In the genomic region with DNA sequence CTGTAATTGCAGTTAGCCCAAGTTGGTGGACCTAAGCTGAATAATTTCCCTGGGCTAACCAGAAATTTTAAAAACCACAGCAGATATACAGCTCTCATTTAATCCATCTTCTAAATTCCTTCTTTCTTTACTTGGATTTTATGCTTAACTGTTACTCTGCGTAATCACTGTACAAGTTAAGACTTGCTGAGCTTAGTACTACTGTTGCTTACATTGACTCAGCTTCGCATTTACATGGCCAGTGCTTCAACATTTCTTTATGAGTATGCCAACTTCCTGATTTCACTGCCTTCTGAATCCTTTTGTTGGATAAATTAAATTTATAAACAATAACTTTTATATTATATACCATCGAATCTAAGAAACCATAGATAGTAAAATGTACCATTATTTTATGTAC, we compare ENCODE assay signal across 1 cellular context.
TF ChIP-seq lines count a peak whose summit lies in the region.

No MANE protein-coding gene starts in this region.

TF ChIP-seq in IMR-90, 13 proteins besides CTCF, POLR2A, EP300 and RAD21:
- TF ChIP-seq MXI1 (IDR thresholded peaks at IDR 0.05; ENCODE audit: borderline replicate concordance, low read depth, low read length) (no peak), CEBPB (IDR thresholded peaks at IDR 0.05; ENCODE audit: low read depth, low read length) (no peak), NFE2L2 (IDR thresholded peaks at IDR 0.05; ENCODE audit: low read depth, low read length) (no peak), MAZ (IDR thresholded peaks at IDR 0.05; ENCODE audit: borderline replicate concordance, low read depth, low read length) (no peak), FOS (IDR thresholded peaks at IDR 0.05; ENCODE audit: low read depth, low read length) (no peak), BHLHE40 (IDR thresholded peaks at IDR 0.05; ENCODE audit: low read depth, low read length) (no peak), RCOR1 (IDR thresholded peaks at IDR 0.05; ENCODE audit: insufficient replicate concordance, low read length) (no peak), RFX5 (IDR thresholded peaks at IDR 0.05; ENCODE audit: low read depth, low read length) (no peak), SMC3 (IDR thresholded peaks at IDR 0.05; ENCODE audit: low read depth, low read length) (no peak), MAFK (IDR thresholded peaks at IDR 0.05; ENCODE audit: low read depth, low read length) (no peak), CHD1 (IDR thresholded peaks at IDR 0.05; ENCODE audit: low read depth, low read length) (no peak)
- TF ChIP-seq, protein P1, sequence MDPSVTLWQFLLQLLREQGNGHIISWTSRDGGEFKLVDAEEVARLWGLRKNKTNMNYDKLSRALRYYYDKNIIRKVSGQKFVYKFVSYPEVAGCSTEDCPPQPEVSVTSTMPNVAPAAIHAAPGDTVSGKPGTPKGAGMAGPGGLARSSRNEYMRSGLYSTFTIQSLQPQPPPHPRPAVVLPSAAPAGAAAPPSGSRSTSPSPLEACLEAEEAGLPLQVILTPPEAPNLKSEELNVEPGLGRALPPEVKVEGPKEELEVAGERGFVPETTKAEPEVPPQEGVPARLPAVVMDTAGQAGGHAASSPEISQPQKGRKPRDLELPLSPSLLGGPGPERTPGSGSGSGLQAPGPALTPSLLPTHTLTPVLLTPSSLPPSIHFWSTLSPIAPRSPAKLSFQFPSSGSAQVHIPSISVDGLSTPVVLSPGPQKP (IDR thresholded peaks at IDR 0.05; ENCODE audit: borderline replicate concordance, low read depth, low read length), result no peak
- TF ChIP-seq, protein P2, sequence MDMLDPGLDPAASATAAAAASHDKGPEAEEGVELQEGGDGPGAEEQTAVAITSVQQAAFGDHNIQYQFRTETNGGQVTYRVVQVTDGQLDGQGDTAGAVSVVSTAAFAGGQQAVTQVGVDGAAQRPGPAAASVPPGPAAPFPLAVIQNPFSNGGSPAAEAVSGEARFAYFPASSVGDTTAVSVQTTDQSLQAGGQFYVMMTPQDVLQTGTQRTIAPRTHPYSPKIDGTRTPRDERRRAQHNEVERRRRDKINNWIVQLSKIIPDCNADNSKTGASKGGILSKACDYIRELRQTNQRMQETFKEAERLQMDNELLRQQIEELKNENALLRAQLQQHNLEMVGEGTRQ (IDR thresholded peaks at IDR 0.05; ENCODE audit: low read depth, low read length), result no peak
